In genomic region chr12:65318186-65318685, GRCh38 we compare ENCODE assay signal across 27 cellular contexts.
"Had no signal": no experiment of that assay in that cellular context is flagged by ENCODE, and none has a peak within 500 bp of the region (broad histone marks: within the 10 kb centered on the region; RNA-seq: fewer than 3 reads in every experiment).

No MANE protein-coding gene starts in this region.

- DNase-seq: colonic mucosa; effector CD8-positive, alpha-beta T cell; endodermal cell; foreskin keratinocyte; glutamatergic neuron; heart right ventricle; hypothalamus; kidney; mesenchymal stem cell; mucosa of descending colon; naive B cell; pancreas; right lobe of liver; small intestine; stimulated activated CD4-positive, alpha-beta T cell treated with anti-CD3 and anti-CD28 coated beads, Interleukin-15, amount 100 ng/mL, for 24 hours; stimulated activated CD4-positive, alpha-beta T cell treated with anti-CD3 and anti-CD28 coated beads, Interleukin-2, amount 100 ng/mL, for 48 hours; stimulated activated naive B cell treated with anti-CD40 and anti-IgM and Interleukin-4, amounts not matched to agents 10 μg/mL and 1 μg/mL and 100 μg/mL, for 72 hours; upper lobe of left lung; uterus had no signal

- H3K36me3 ChIP-seq: colonic mucosa, neutrophil, pancreas, right lobe of liver, thoracic aorta, tibial nerve, upper lobe of left lung, uterus had no signal

- H3K27ac ChIP-seq: colonic mucosa, epithelial cell of prostate, foreskin keratinocyte, gastroesophageal sphincter, heart right ventricle, neutrophil, pancreas, right lobe of liver, thoracic aorta, tibial nerve, upper lobe of left lung, uterus had no signal

- H3K4me1 ChIP-seq: colonic mucosa, right lobe of liver, upper lobe of left lung, uterus had no signal

- H3K9me3 ChIP-seq: colonic mucosa, gastroesophageal sphincter, heart right ventricle, mucosa of descending colon, neutrophil, pancreas, right lobe of liver, thoracic aorta, tibial nerve, upper lobe of left lung, uterus had no signal

- H3K4me3 ChIP-seq: colonic mucosa, gastroesophageal sphincter, heart right ventricle, mucosa of descending colon, pancreas, right lobe of liver, thoracic aorta, tibial nerve, upper lobe of left lung, uterus had no signal

- H3K27me3 ChIP-seq: colonic mucosa, foreskin keratinocyte, gastroesophageal sphincter, heart right ventricle, neutrophil, pancreas, right lobe of liver, tibial nerve, upper lobe of left lung, uterus had no signal

- ATAC-seq: esophagus mucosa; foreskin keratinocyte; gastroesophageal sphincter; heart right ventricle; left lobe of liver; mucosa of descending colon; natural killer cell treated with Interleukin-12 subunit alpha and Interleukin-12 subunit beta and Interleukin-15 and Interleukin-18, amount 100 ng/mL, for 72 hours; pancreas; right lobe of liver; stimulated activated naive B cell treated with anti-CD40 and anti-IgM and Interleukin-4, amounts not matched to agents 10 μg/mL and 1 μg/mL and 100 μg/mL, for 72 hours had no signal
